In genomic region chr9:89154651-89155336, GRCh38 we compare ENCODE assay signal across 10 cellular contexts. TPM values are rescaled to one million over a fixed set of nuclear protein-coding genes. Genes with fewer than 3 reads are reported as not detected.
DNase-seq lines count a peak whose midpoint lies in the region; FAIRE-seq and TF ChIP-seq lines count a peak whose summit lies in the region.
"Had no signal": no experiment of that assay in that cellular context is flagged by ENCODE, and none has a peak within 500 bp of the region (broad histone marks: within the 10 kb centered on the region; RNA-seq: fewer than 3 reads in every experiment).

No MANE protein-coding gene starts in this region.

- H3K4me3 Mint-ChIP-seq in T-helper 2 cell treated with Interferon-gamma antibody and Interleukin-4, amounts not matched to agents 5 μg/mL and 100 μg/mL, for 36 hours: no peak overlapping the region
- H3K4me3 Mint-ChIP-seq in CD8-positive, alpha-beta memory T cell: peak overlapping the region in 1 of 7 donors; percentile 17

- no peak overlapping the region for H3K27ac Mint-ChIP-seq in T-helper 2 cell treated with Interferon-gamma antibody and Interleukin-4, amounts not matched to agents 5 μg/mL and 100 μg/mL, for 36 hours
- no peak overlapping the region for H3K27ac Mint-ChIP-seq in CD8-positive, alpha-beta memory T cell

- H3K4me1 ChIP-seq in A673 (ENCODE audit: insufficient read depth, low read length, poor library complexity, severe bottlenecking) (peaks cover 7% of the 10 kb centered on the region), mesendoderm (ENCODE audit: control insufficient read depth, low read depth, low read length) (no peaks in the 10 kb centered on the region)
- no peaks in the 10 kb centered on the region for H3K4me1 ChIP-seq in CD8-positive, alpha-beta memory T cell (ENCODE audit: insufficient read depth, low read length)

- DNase-seq in A673 (ENCODE audit: low spot score): peak; percentile 42
- DNase-seq in GM12891 (ENCODE audit: insufficient read length, low spot score): no peak
- peak; percentile 16 for DNase-seq in T-helper 2 cell treated with Interferon-gamma antibody and Interleukin-4, amounts not matched to agents 5 μg/mL and 100 μg/mL, for 36 hours (ENCODE audit: low spot score)
- peak; percentile 84 to 87 for DNase-seq in foreskin fibroblast
- DNase-seq in mesendoderm: no peak
- DNase-seq in NCI-H524 treated with DMSO at 0.1 percent for 48 hours (lab: John Stamatoyannopoulos, UW): no peak
- DNase-seq in lower leg skin (ENCODE audit: low spot score in 2 of 2): no peak
- DNase-seq in CD8-positive, alpha-beta memory T cell: no peak
- DNase-seq: NCI-H526 had no signal

- no peak overlapping the region for H3K9ac ChIP-seq in mesendoderm (ENCODE audit: low read length)

- H2BK15ac ChIP-seq in mesendoderm (replicated peaks; ENCODE audit: low read depth): no peak overlapping the region

- TF ChIP-seq CTCF in A673 (conservative IDR thresholded peaks at IDR 0.05; ENCODE audit: low read depth, low read length) (no peak), foreskin fibroblast (IDR thresholded peaks at IDR 0.05; ENCODE audit: low read depth, low read length) (no peak), lower leg skin (IDR thresholded peaks at IDR 0.05) (no peak)

- H2BK5ac ChIP-seq in mesendoderm (ENCODE audit: low read length): no peak overlapping the region

- H3K27me3 ChIP-seq in A673 (replicated peaks; ENCODE audit: insufficient read depth, low read depth, low read length, poor library complexity) (no peaks in the 10 kb centered on the region), mesendoderm (ENCODE audit: insufficient read depth, low read length, poor library complexity) (no peaks in the 10 kb centered on the region)
- H3K27me3 ChIP-seq in CD8-positive, alpha-beta memory T cell (ENCODE audit: insufficient read depth, low read length, poor library complexity, severe bottlenecking): no peaks in the 10 kb centered on the region

- H3K4ac ChIP-seq in mesendoderm (ENCODE audit: low read depth, low read length): no peak overlapping the region

- no peak overlapping the region for H4K8ac ChIP-seq in mesendoderm (ENCODE audit: low read depth, low read length)

- no peak overlapping the region for H4K5ac ChIP-seq in mesendoderm (ENCODE audit: low read length)

- H3K36me3 Mint-ChIP-seq in T-helper 2 cell treated with Interferon-gamma antibody and Interleukin-4, amounts not matched to agents 5 μg/mL and 100 μg/mL, for 36 hours (ENCODE audit: low read depth): no peaks in the 10 kb centered on the region
- H3K36me3 Mint-ChIP-seq in CD8-positive, alpha-beta memory T cell: peaks cover 0 to 1% (median 0%) of the 10 kb centered on the region in 3 donors

- intact Hi-C loops in A673 (cut with micrococcal nuclease; ENCODE audit: unreplicated experiment) (no loop called here), lower leg skin (cut with DNase I; ENCODE audit: low total_unique reads) (no loop called here)

- FAIRE-seq in GM12891 (lab: Jason Lieb, UNC): no peak

- H3K23ac ChIP-seq in mesendoderm (ENCODE audit: low read length): no peak overlapping the region

- peaks cover 2% of the 10 kb centered on the region for H3K4me1 Mint-ChIP-seq in T-helper 2 cell treated with Interferon-gamma antibody and Interleukin-4, amounts not matched to agents 5 μg/mL and 100 μg/mL, for 36 hours (ENCODE audit: low read depth)
- peaks cover 1 to 19% (median 5%) of the 10 kb centered on the region in 3 donors for H3K4me1 Mint-ChIP-seq in CD8-positive, alpha-beta memory T cell

- H3K79me2 ChIP-seq in mesendoderm (ENCODE audit: control insufficient read depth, insufficient read depth, low read length): no peaks in the 10 kb centered on the region

- POLR2A ChIA-PET in A673 (lab: Charles Lee; ENCODE audit: low non-redundant PET): interaction anchor here (0.6 kb wide), 3 partner anchors 18 to 1343 kb away, joined by 3 read pairs; no protein-coding TSS in a partner anchor
- POLR2A ChIA-PET in CD8-positive, alpha-beta memory T cell (lab: Charles Lee): no interaction called here

- no peaks in the 10 kb centered on the region for H3K9me3 ChIP-seq in A673 (ENCODE audit: low read depth, low read length, poor library complexity, severe bottlenecking)
- H3K9me3 ChIP-seq in CD8-positive, alpha-beta memory T cell (ENCODE audit: low read length): no peaks in the 10 kb centered on the region

- H3K27me3 Mint-ChIP-seq in T-helper 2 cell treated with Interferon-gamma antibody and Interleukin-4, amounts not matched to agents 5 μg/mL and 100 μg/mL, for 36 hours (ENCODE audit: low read depth): peaks cover 49% of the 10 kb centered on the region
- peaks cover 22 to 74% of the 10 kb centered on the region in 2 donors for H3K27me3 Mint-ChIP-seq in CD8-positive, alpha-beta memory T cell

- no peak overlapping the region for H3K56ac ChIP-seq in mesendoderm (ENCODE audit: low read length)

- H3K79me1 ChIP-seq in mesendoderm (ENCODE audit: low read length): no peaks in the 10 kb centered on the region

- no peak overlapping the region for H3K4me3 ChIP-seq in A673 (ENCODE audit: low read depth, low read length, poor library complexity, severe bottlenecking)
- no peak overlapping the region for H3K4me3 ChIP-seq in foreskin fibroblast (ENCODE audit: low read depth in 1 of 2, low read length in 2 of 2)
- no peak overlapping the region for H3K4me3 ChIP-seq in mesendoderm (ENCODE audit: low read length)
- no peak overlapping the region for H3K4me3 ChIP-seq in lower leg skin (ENCODE audit: low read depth, poor library complexity, severe bottlenecking)
- H3K4me3 ChIP-seq in CD8-positive, alpha-beta memory T cell (ENCODE audit: low read length): no peak overlapping the region
- H3K4me3 ChIP-seq: lung had no signal

- H3K27ac ChIP-seq in A673 (ENCODE audit: low read depth, low read length, poor library complexity, severe bottlenecking) (peak overlapping the region; percentile 9), mesendoderm (ENCODE audit: low read depth, low read length) (no peak overlapping the region)
- no peak overlapping the region for H3K27ac ChIP-seq in CD8-positive, alpha-beta memory T cell (ENCODE audit: low read depth, low read length)

- no CpG with 5 or more reads among the region's 14 CpGs for WGBS in mesendoderm (ENCODE audit: extremely low coverage, insufficient coverage, low lambda C conversion rate)
- 74 to 76% methylated on average over 14 of the region's 14 CpGs for WGBS in lower leg skin, 2 donors

- no peak overlapping the region for H3K4me2 ChIP-seq in mesendoderm (ENCODE audit: low read length)

- no TSS peak for BruUV-seq in A673 (replicated peaks; lab: Mats Ljungman, UMichigan)

- H3K36me3 ChIP-seq in A673 (ENCODE audit: insufficient read depth, low read length, poor library complexity, severe bottlenecking) (no peaks in the 10 kb centered on the region), mesendoderm (ENCODE audit: control insufficient read depth, insufficient read depth, low read length) (no peaks in the 10 kb centered on the region)
- no peaks in the 10 kb centered on the region for H3K36me3 ChIP-seq in CD8-positive, alpha-beta memory T cell (ENCODE audit: insufficient read depth, low read length)

- H2AK5ac ChIP-seq in mesendoderm (ENCODE audit: low read length): no peak overlapping the region

- no peak for TF ChIP-seq POLR2A in GM12891 (IDR thresholded peaks at IDR 0.05; ENCODE audit: low read depth, low read length)
- TF ChIP-seq POLR2A in lower leg skin (IDR thresholded peaks at IDR 0.05): no peak

- CTCF ChIA-PET in A673 (lab: Charles Lee): no interaction called here
- CTCF ChIA-PET in CD8-positive, alpha-beta memory T cell (lab: Charles Lee): no interaction called here

- no peak overlapping the region for H2BK120ac ChIP-seq in mesendoderm (ENCODE audit: low read depth, low read length)

- no peaks in the 10 kb centered on the region for H3K9me3 Mint-ChIP-seq in T-helper 2 cell treated with Interferon-gamma antibody and Interleukin-4, amounts not matched to agents 5 μg/mL and 100 μg/mL, for 36 hours
- peaks cover 0 to 4% (median 0%) of the 10 kb centered on the region in 5 donors for H3K9me3 Mint-ChIP-seq in CD8-positive, alpha-beta memory T cell

- H3K18ac ChIP-seq in mesendoderm (ENCODE audit: low read length): no peak overlapping the region

TF ChIP-seq in GM12891, 5 proteins besides CTCF, POLR2A, EP300 and RAD21:
- TF ChIP-seq SPI1 (IDR thresholded peaks at IDR 0.05; ENCODE audit: low read depth, low read length): peak; percentile 18; the same call in 1 of the 2 replicates
- TF ChIP-seq POLR2AphosphoS5 (IDR thresholded peaks at IDR 0.05; ENCODE audit: low read depth, low read length): no peak

RNA-seq across cellular contexts. Expression of gene SHC3, which starts 23.8 kb away (rescaled TPM):
- total RNA-seq in A673 (2021) (5.5 and 6.6 TPM in 2 replicates), lower leg skin (1 to 10 TPM in 2 of 4 donors, under 1 TPM in 2; 0.49 to 3.7 (median 1.7) TPM)
- 0.06 TPM for polyA plus RNA-seq in GM12891 (2012; ENCODE audit: low read depth, missing spikeins)
- polyA plus RNA-seq in mesendoderm (2013, experiment 1 of 2): 1.7 TPM
- polyA plus RNA-seq in mesendoderm (2013, experiment 2 of 2): 1.9 TPM
- not detected for total RNA-seq in CD8-positive, alpha-beta memory T cell
- polyA plus RNA-seq in CD8-positive, alpha-beta memory T cell: not detected

Comparison
In these comparisons a context has a peak if more than half of its experiments do, and no peak if none do; other contexts are left out.
1. DNase-seq: peak in A673 (single experiment), T-helper 2 cell treated with Interferon-gamma antibody and Interleukin-4, amounts not matched to agents 5 μg/mL and 100 μg/mL, for 36 hours (single experiment) and foreskin fibroblast (2 of 2); none in GM12891 (single experiment), mesendoderm (single experiment), NCI-H524 treated with DMSO at 0.1 percent for 48 hours (single experiment), lower leg skin (0 of 2) and CD8-positive, alpha-beta memory T cell (0 of 5).